In genomic region chr10:90871279-90871760, GRCh38 we compare ENCODE assay signal across 8 cellular contexts. TPM values are rescaled to one million over a fixed set of nuclear protein-coding genes. Genes with fewer than 3 reads are reported as not detected.
A peak's percentile ranks its signal among the peaks of the same experiment; 100 is the strongest.
DNase-seq lines count a peak whose midpoint lies in the region; ATAC-seq and TF ChIP-seq lines count a peak whose summit lies in the region.

No MANE protein-coding gene starts in this region.

- 3% methylated on average over 14 of the region's 14 CpGs for WGBS in suprapubic skin

- peak overlapping the region; percentile 94 for H3K27ac Mint-ChIP-seq in activated CD8-positive, alpha-beta T cell treated with anti-CD3 and anti-CD28 coated beads for 36 hours

- H3K9me3 ChIP-seq in mononuclear cell (ENCODE audit: low read depth, low read length) = peaks cover 4% of the 10 kb centered on the region
- no peaks in the 10 kb centered on the region for H3K9me3 ChIP-seq in suprapubic skin

- CTCF ChIA-PET in activated CD8-positive, alpha-beta T cell treated with anti-CD3 and anti-CD28 coated beads for 36 hours (lab: Charles Lee) = interaction anchor here (0.7 to 2.1 kb wide), 11 partner anchors 8 to 379 kb away, joined by 3 to 10 read pairs (median 3); partner anchors contain the start of gene HTR7

- H3K27ac ChIP-seq in suprapubic skin = no peak overlapping the region

- peaks cover 25% of the 10 kb centered on the region for H3K4me1 Mint-ChIP-seq in activated CD8-positive, alpha-beta T cell treated with anti-CD3 and anti-CD28 coated beads for 36 hours (ENCODE audit: low read depth)

- H3K27me3 ChIP-seq in mononuclear cell (ENCODE audit: insufficient read depth, low read length) (peaks cover 25% of the 10 kb centered on the region), suprapubic skin (peaks cover 7% of the 10 kb centered on the region)

- POLR2A ChIA-PET in activated CD8-positive, alpha-beta T cell treated with anti-CD3 and anti-CD28 coated beads for 36 hours (lab: Charles Lee) = interaction anchor here (1.0 kb wide), 1 partner anchor 14 kb away, joined by 3 read pairs; no protein-coding TSS in a partner anchor

- H3K9me3 Mint-ChIP-seq in activated CD8-positive, alpha-beta T cell treated with anti-CD3 and anti-CD28 coated beads for 36 hours = peaks cover 4% of the 10 kb centered on the region

- no peak for TF ChIP-seq POLR2A in suprapubic skin (IDR thresholded peaks at IDR 0.05)

- H3K4me1 ChIP-seq in mononuclear cell (ENCODE audit: insufficient read depth, low read length) = peaks cover 24% of the 10 kb centered on the region
- H3K4me1 ChIP-seq in suprapubic skin = peaks cover 30% of the 10 kb centered on the region

- peak; percentile 60 for TF ChIP-seq CTCF in activated CD8-positive, alpha-beta T cell treated with anti-CD3 and anti-CD28 coated beads for 36 hours (IDR thresholded peaks at IDR 0.05)
- TF ChIP-seq CTCF in epithelial cell of proximal tubule (conservative IDR thresholded peaks at IDR 0.05; ENCODE audit: low read depth, low read length) = peak; percentile 69
- peak in 1 of 2 donors; percentile 18 for TF ChIP-seq CTCF in suprapubic skin (IDR thresholded peaks at IDR 0.05)

- H3K36me3 ChIP-seq in suprapubic skin = peaks cover 5% of the 10 kb centered on the region

- intact Hi-C loops in activated CD8-positive, alpha-beta T cell treated with anti-CD3 and anti-CD28 coated beads for 36 hours (cut with micrococcal nuclease) = no loop called here

- H3K4me3 Mint-ChIP-seq in activated CD8-positive, alpha-beta T cell treated with anti-CD3 and anti-CD28 coated beads for 36 hours = peak overlapping the region; percentile 96

- peaks cover 4% of the 10 kb centered on the region for H3K36me3 Mint-ChIP-seq in activated CD8-positive, alpha-beta T cell treated with anti-CD3 and anti-CD28 coated beads for 36 hours (ENCODE audit: low read depth)

- H3K4me3 ChIP-seq in epithelial cell of proximal tubule (ENCODE audit: low read depth, low read length) (peak overlapping the region; percentile 90), mononuclear cell (ENCODE audit: low read length) (peak overlapping the region; percentile 84), suprapubic skin (peak overlapping the region; percentile 77)

- DNase-seq in AG08396 (ENCODE audit: low spot score) (peak; percentile 67), NCI-H345 (lab: John Stamatoyannopoulos, UW) (peak; percentile 26), epithelial cell of proximal tubule (ENCODE audit: low read depth) (peak; percentile 41), suprapubic skin (ENCODE audit: low spot score in 2 of 2) (no peak)
- DNase-seq in activated CD8-positive, alpha-beta T cell treated with anti-CD3 and anti-CD28 coated beads for 36 hours = peak; percentile 70

- H3K27me3 Mint-ChIP-seq in activated CD8-positive, alpha-beta T cell treated with anti-CD3 and anti-CD28 coated beads for 36 hours = peaks cover 25% of the 10 kb centered on the region

- no peak for TF ChIP-seq EP300 in suprapubic skin (IDR thresholded peaks at IDR 0.05)

- ATAC-seq in GM18520 (IDR thresholded peaks at IDR 0.05; ENCODE audit: unreplicated experiment) = peak; percentile 38
- ATAC-seq in HG03060 (IDR thresholded peaks at IDR 0.05; ENCODE audit: low read depth, unreplicated experiment) = peak; percentile 34
- peak; percentile 64 for ATAC-seq in activated CD8-positive, alpha-beta T cell treated with anti-CD3 and anti-CD28 coated beads for 36 hours

RNA-seq across cellular contexts. Expression of gene RPP30, which starts 0.5 kb away (rescaled TPM):
- total RNA-seq in activated CD8-positive, alpha-beta T cell treated with anti-CD3 and anti-CD28 coated beads for 36 hours = 10 to 100 TPM; 55.8 to 56.8 TPM
- total RNA-seq in epithelial cell of proximal tubule = 52.8 and 65.3 TPM in 2 replicates
- total RNA-seq in mononuclear cell = 34.1 TPM
- total RNA-seq in suprapubic skin = 10 to 100 TPM; 34.4 to 57.5 (median 38.7) TPM

RNA-seq across cellular contexts. Expression of gene HTR7, which starts 13.5 kb away (rescaled TPM):
- not detected for total RNA-seq in activated CD8-positive, alpha-beta T cell treated with anti-CD3 and anti-CD28 coated beads for 36 hours
- 0.06 and 1.2 TPM in 2 replicates for total RNA-seq in epithelial cell of proximal tubule
- total RNA-seq in mononuclear cell = 2.1 TPM
- under 1 TPM; 0.23 to 0.59 (median 0.38) TPM for total RNA-seq in suprapubic skin

RNA-seq across cellular contexts. Expression of gene ANKRD1, which starts 49.6 kb away (rescaled TPM):
- total RNA-seq in activated CD8-positive, alpha-beta T cell treated with anti-CD3 and anti-CD28 coated beads for 36 hours = not detected
- total RNA-seq in epithelial cell of proximal tubule (72.2 and 127 TPM in 2 replicates), mononuclear cell (not detected), suprapubic skin (under 1 TPM in 1 of 4 donors, not detected in 3; 0.30 TPM)

Comparison
In these comparisons a context has a peak if more than half of its experiments do, and no peak if none do; other contexts are left out.
1. DNase-seq: peak in AG08396 (single experiment), NCI-H345 (single experiment), activated CD8-positive, alpha-beta T cell treated with anti-CD3 and anti-CD28 coated beads for 36 hours (single experiment) and epithelial cell of proximal tubule (single experiment); none in suprapubic skin (0 of 2).
2. RNA of gene ANKRD1, which starts 49.6 kb away (total RNA-seq): 72.2 to 127 TPM in epithelial cell of proximal tubule; 0.30 TPM in suprapubic skin, not detected in activated CD8-positive, alpha-beta T cell treated with anti-CD3 and anti-CD28 coated beads for 36 hours and not detected in mononuclear cell (single experiment); every median in the first group is over 10 times any median in the second.
3. Peak in every context shown above with its lines, with median percentiles within 50 percentile points of each other: ATAC-seq and H3K4me3 ChIP-seq.